Comparison of ENCODE assay signal across 13 cellular contexts in genomic region chr1:43267818-43268425, GRCh38. TPM values are rescaled to one million over a fixed set of nuclear protein-coding genes. Genes with fewer than 3 reads are reported as not detected.
DNase-seq lines count a peak whose midpoint lies in the region; ATAC-seq and TF ChIP-seq lines count a peak whose summit lies in the region.
"Had no signal": no experiment of that assay in that cellular context is flagged by ENCODE, and none has a peak within 500 bp of the region (broad histone marks: within the 10 kb centered on the region; RNA-seq: fewer than 3 reads in every experiment).

No MANE protein-coding gene starts in this region.

- ATAC-seq in GM21529 (IDR thresholded peaks at IDR 0.05; ENCODE audit: unreplicated experiment) (no peak), gastroesophageal sphincter (no peak), HG03175 (IDR thresholded peaks at IDR 0.05; ENCODE audit: unreplicated experiment) (no peak)

- intact Hi-C loops in thyroid gland (cut with DNase I), result no loop called here

- H3K4me1 ChIP-seq in Peyer's patch (peaks cover 0 to 20% (median 3%) of the 10 kb centered on the region in 4 donors), muscle layer of duodenum (ENCODE audit: control insufficient read depth in 1 of 2, insufficient read depth in 2 of 2, low read length in 2 of 2) (peaks cover 0 to 6% of the 10 kb centered on the region in 2 donors), thyroid gland (peaks cover 48 to 55% of the 10 kb centered on the region in 2 donors), gastroesophageal sphincter (peaks cover 0 to 9% (median 4%) of the 10 kb centered on the region in 3 donors)
- H3K4me1 ChIP-seq: HAP-1 had no signal

- H3K4me3 ChIP-seq in Peyer's patch (no peak overlapping the region), muscle layer of duodenum (ENCODE audit: low read depth in 1 of 2, low read length in 2 of 2) (no peak overlapping the region), thyroid gland (replicated peaks in 1 of 3) (no peak overlapping the region), gastroesophageal sphincter (no peak overlapping the region)
- H3K4me3 ChIP-seq: HAP-1 had no signal

- H3K27me3 ChIP-seq in Peyer's patch (no peaks in the 10 kb centered on the region), muscle layer of duodenum (ENCODE audit: low read depth, low read length) (no peaks in the 10 kb centered on the region), thyroid gland (no peaks in the 10 kb centered on the region), gastroesophageal sphincter (peaks cover 39% of the 10 kb centered on the region)

- TF ChIP-seq POLR2A in Peyer's patch (IDR thresholded peaks at IDR 0.05), result no peak
- no peak for TF ChIP-seq POLR2A in thyroid gland (IDR thresholded peaks at IDR 0.05)
- no peak for TF ChIP-seq POLR2A in gastroesophageal sphincter (IDR thresholded peaks at IDR 0.05)

- peaks cover 5% of the 10 kb centered on the region for H3K9me3 Mint-ChIP-seq in endothelial cell (ENCODE audit: unreplicated experiment)

- peak in 1 of 3 donors; percentile 44 for DNase-seq in Peyer's patch
- DNase-seq in endothelial cell (ENCODE audit: low spot score), result no peak
- no peak for DNase-seq in thyroid gland
- DNase-seq: CD8-positive, alpha-beta memory T cell; NCI-H1436 treated with DMSO at 0.1 percent for 48 hours; NCI-H2081; NCI-H524 treated with DMSO at 0.1 percent for 48 hours had no signal

- TF ChIP-seq CTCF in Peyer's patch (IDR thresholded peaks at IDR 0.05), result no peak
- TF ChIP-seq CTCF in endothelial cell (IDR thresholded peaks at IDR 0.05; ENCODE audit: unreplicated experiment), result no peak
- TF ChIP-seq CTCF in thyroid gland (IDR thresholded peaks at IDR 0.05), result no peak
- no peak for TF ChIP-seq CTCF in gastroesophageal sphincter (IDR thresholded peaks at IDR 0.05)

- peaks cover 4% of the 10 kb centered on the region for H3K27me3 Mint-ChIP-seq in endothelial cell (ENCODE audit: unreplicated experiment)

- WGBS in thyroid gland, 2 donors, result 70 to 76% methylated on average over 3 of the region's 3 CpGs
- 92 to 100% methylated on average over 1 of the region's 3 CpGs for WGBS in gastroesophageal sphincter (ENCODE audit: low coverage in 1 of 2), 2 donors

- TF ChIP-seq EP300 in gastroesophageal sphincter (IDR thresholded peaks at IDR 0.05), result no peak

- H3K4me1 Mint-ChIP-seq in endothelial cell (ENCODE audit: unreplicated experiment), result peaks cover 30% of the 10 kb centered on the region

- H3K36me3 ChIP-seq in Peyer's patch (no peaks in the 10 kb centered on the region), muscle layer of duodenum (ENCODE audit: control insufficient read depth in 1 of 2, insufficient read depth in 2 of 2, low read length in 2 of 2) (no peaks in the 10 kb centered on the region), thyroid gland (peaks cover 0 to 2% of the 10 kb centered on the region in 2 donors), gastroesophageal sphincter (no peaks in the 10 kb centered on the region)
- H3K36me3 ChIP-seq: HAP-1 had no signal

- peaks cover 10% of the 10 kb centered on the region for H3K36me3 Mint-ChIP-seq in endothelial cell (ENCODE audit: low read depth, unreplicated experiment)
- H3K36me3 Mint-ChIP-seq: CD8-positive, alpha-beta memory T cell had no signal

- peak overlapping the region; percentile 1 for H3K27ac Mint-ChIP-seq in endothelial cell (ENCODE audit: unreplicated experiment)

- H3K27ac ChIP-seq in Peyer's patch (peak overlapping the region in 3 of 4 donors; percentile 53 to 71 (median 69)), muscle layer of duodenum (ENCODE audit: low read length) (peak overlapping the region; percentile 16), thyroid gland (peak overlapping the region; percentile 55 to 89 (median 65)), gastroesophageal sphincter (no peak overlapping the region)

- H3K9me3 ChIP-seq in Peyer's patch (no peaks in the 10 kb centered on the region), muscle layer of duodenum (ENCODE audit: control insufficient read depth in 1 of 2, low read length in 2 of 2) (no peaks in the 10 kb centered on the region), thyroid gland (no peaks in the 10 kb centered on the region), gastroesophageal sphincter (no peaks in the 10 kb centered on the region)

- H3K4me3 Mint-ChIP-seq in endothelial cell (ENCODE audit: unreplicated experiment), result no peak overlapping the region
- H3K4me3 Mint-ChIP-seq: CD8-positive, alpha-beta memory T cell had no signal

RNA-seq across cellular contexts. Expression of gene TMEM125, which starts 1.9 kb away (rescaled TPM):
- total RNA-seq in Peyer's patch (10 to 100 TPM; 14.0 to 87.7 (median 74.8) TPM), endothelial cell (ENCODE audit: unreplicated experiment) (2.7 TPM), thyroid gland (100 to 1,000 TPM in 2 of 4 donors, 10 to 100 TPM in 2; 50.8 to 127 (median 89.8) TPM), gastroesophageal sphincter (under 1 TPM in 1 of 4 donors, not detected in 3; 0.45 TPM)
- total RNA-seq: CD8-positive, alpha-beta memory T cell had no signal

RNA-seq across cellular contexts. Expression of gene C1orf210, which starts 17.5 kb away (rescaled TPM):
- 10 to 100 TPM in 3 of 4 donors, 1 to 10 TPM in 1; 4.1 to 80.9 (median 74.4) TPM for total RNA-seq in Peyer's patch
- not detected for total RNA-seq in endothelial cell (ENCODE audit: unreplicated experiment)
- 10 to 100 TPM; 22.7 to 49.7 (median 36.3) TPM for total RNA-seq in thyroid gland
- total RNA-seq in gastroesophageal sphincter, result under 1 TPM in 1 of 4 donors, not detected in 3; 0.27 TPM
- total RNA-seq: CD8-positive, alpha-beta memory T cell; OCI-LY7 had no signal

RNA-seq across cellular contexts. Expression of gene TIE1, which starts 32.9 kb away (rescaled TPM):
- total RNA-seq in Peyer's patch (10 to 100 TPM in 2 of 4 donors, 1 to 10 TPM in 2; 5.6 to 38.8 (median 8.9) TPM), endothelial cell (ENCODE audit: unreplicated experiment) (643 TPM), thyroid gland (10 to 100 TPM; 30.6 to 65.1 (median 47.7) TPM), gastroesophageal sphincter (10 to 100 TPM; 11.4 to 49.3 (median 30.2) TPM)

Comparison
In these comparisons a context has a peak if more than half of its experiments do, and no peak if none do; other contexts are left out.
1. H3K27ac ChIP-seq: peak in Peyer's patch (3 of 4), muscle layer of duodenum (single experiment) and thyroid gland (3 of 3); none in gastroesophageal sphincter (0 of 4).